Comparison of ENCODE assay signal across 27 cellular contexts in the genomic region with DNA sequence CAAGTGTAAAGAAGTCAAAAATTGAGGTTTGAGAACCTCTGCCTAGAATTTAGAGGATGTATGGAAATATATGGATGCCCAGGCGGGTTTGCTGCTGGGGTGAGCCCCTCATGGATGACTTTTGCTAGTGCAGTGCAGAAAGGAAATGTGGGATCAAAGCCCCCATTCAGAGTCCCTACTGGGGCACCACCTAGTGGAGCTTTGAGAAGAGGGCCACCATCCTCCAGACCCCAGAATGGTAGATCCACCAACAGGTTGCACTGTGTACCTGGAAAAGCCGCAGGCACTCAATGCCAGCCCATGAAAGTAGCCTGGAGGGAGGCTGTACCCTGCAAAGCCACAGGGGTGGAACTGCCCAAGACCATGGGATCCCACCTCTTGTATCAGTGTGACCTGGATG.
"Had no signal": no experiment of that assay in that cellular context is flagged by ENCODE, and none has a peak within 500 bp of the region (broad histone marks: within the 10 kb centered on the region; RNA-seq: fewer than 3 reads in every experiment).

No MANE protein-coding gene starts in this region.

- ATAC-seq: activated CD4-positive, CD25-positive, alpha-beta regulatory T cell treated with anti-CD3 and anti-CD28 coated beads, Interleukin-2, amount 50 U/mL, for 24 hours; gastrocnemius medialis; left cardiac atrium; left ventricle myocardium superior; right lobe of liver; stimulated activated naive CD8-positive, alpha-beta T cell treated with anti-CD3 and anti-CD28 coated beads, Interleukin-15, Interleukin-2, amounts not matched to agents 100 U/mL and 50 U/mL, for 24 hours had no signal

- H3K4me1 ChIP-seq: ascending aorta, gastrocnemius medialis, right lobe of liver, testis had no signal

- H3K27me3 ChIP-seq: ascending aorta, gastrocnemius medialis, ovary, right lobe of liver, testis had no signal

- H3K4me1 Mint-ChIP-seq: activated naive CD4-positive, alpha-beta T cell treated with anti-CD3 and anti-CD28 coated beads, Interleukin-2, amount 10 ng/mL, durations not matched to agents 7 days and 5 days; activated naive CD8-positive, alpha-beta T cell treated with anti-CD3 and anti-CD28 coated beads, Interleukin-2, amount 10 ng/mL, durations not matched to agents 7 days and 5 days; brain; naive B cell; nephron progenitor cell had no signal

- H3K36me3 ChIP-seq: ascending aorta, gastrocnemius medialis, ovary, right lobe of liver had no signal

- H3K36me3 Mint-ChIP-seq: activated naive CD4-positive, alpha-beta T cell treated with anti-CD3 and anti-CD28 coated beads, Interleukin-2, amount 10 ng/mL, durations not matched to agents 7 days and 5 days; activated naive CD8-positive, alpha-beta T cell treated with anti-CD3 and anti-CD28 coated beads, Interleukin-2, amount 10 ng/mL, durations not matched to agents 7 days and 5 days; brain; naive B cell had no signal

- H3K4me3 Mint-ChIP-seq: activated naive CD4-positive, alpha-beta T cell treated with anti-CD3 and anti-CD28 coated beads, Interleukin-2, amount 10 ng/mL, durations not matched to agents 7 days and 5 days; activated naive CD8-positive, alpha-beta T cell treated with anti-CD3 and anti-CD28 coated beads, Interleukin-2, amount 10 ng/mL, durations not matched to agents 7 days and 5 days; brain; mesothelial cell of epicardium; naive B cell; nephron progenitor cell had no signal

- H3K27ac Mint-ChIP-seq: activated naive CD4-positive, alpha-beta T cell treated with anti-CD3 and anti-CD28 coated beads, Interleukin-2, amount 10 ng/mL, durations not matched to agents 7 days and 5 days; activated naive CD8-positive, alpha-beta T cell treated with anti-CD3 and anti-CD28 coated beads, Interleukin-2, amount 10 ng/mL, durations not matched to agents 7 days and 5 days; brain; mesothelial cell of epicardium; naive B cell; nephron progenitor cell; progenitor cell of endocrine pancreas had no signal

- H3K9me3 Mint-ChIP-seq: activated naive CD4-positive, alpha-beta T cell treated with anti-CD3 and anti-CD28 coated beads, Interleukin-2, amount 10 ng/mL, durations not matched to agents 7 days and 5 days had no signal

- DNase-seq: activated CD4-positive, alpha-beta T cell treated with anti-CD3 and anti-CD28 coated beads for 48 hours; activated CD4-positive, alpha-beta T cell treated with anti-CD3 and anti-CD28 coated beads, Interleukin-2, amount 50 U/mL, for 48 hours; activated CD8-positive, alpha-beta memory T cell treated with anti-CD3 and anti-CD28 coated beads for 24 hours; activated effector memory CD4-positive, alpha-beta T cell treated with anti-CD3 and anti-CD28 coated beads, Interleukin-2, amount 50 U/mL, for 16 hours; activated naive CD4-positive, alpha-beta T cell treated with anti-CD3 and anti-CD28 coated beads, Interleukin-2, amount 10 ng/mL, durations not matched to agents 7 days and 5 days; activated naive CD8-positive, alpha-beta T cell treated with anti-CD3 and anti-CD28 coated beads, Interleukin-2, amount 10 ng/mL, durations not matched to agents 7 days and 5 days; gastrocnemius medialis; glutamatergic neuron; islet precursor cell; left cardiac atrium; left ventricle myocardium superior; mammary epithelial cell; naive B cell; nephron progenitor cell; ovary; right lobe of liver; stimulated activated CD4-positive, alpha-beta T cell treated with anti-CD3 and anti-CD28 coated beads, Interleukin-12 subunit alpha, Interleukin-12 subunit beta, amount 100 ng/mL, for 4 hours; stimulated activated CD4-positive, alpha-beta T cell treated with anti-CD3 and anti-CD28 coated beads, Interleukin-4, amount 100 ng/mL, for 1 hour; stimulated activated naive CD8-positive, alpha-beta T cell treated with anti-CD3 and anti-CD28 coated beads, Interleukin-15, Interleukin-2, amounts not matched to agents 100 U/mL and 50 U/mL, for 24 hours; testis; trophoblast cell had no signal

- H3K4me3 ChIP-seq: ascending aorta, gastrocnemius medialis, ovary, right lobe of liver, skin epidermis, testis had no signal

- H3K9me3 ChIP-seq: gastrocnemius medialis, ovary, right lobe of liver, testis had no signal

- H3K27ac ChIP-seq: ascending aorta, gastrocnemius medialis, ovary, right lobe of liver, skin epidermis, testis had no signal

- H3K27me3 Mint-ChIP-seq: activated naive CD4-positive, alpha-beta T cell treated with anti-CD3 and anti-CD28 coated beads, Interleukin-2, amount 10 ng/mL, durations not matched to agents 7 days and 5 days; naive B cell; progenitor cell of endocrine pancreas had no signal
